In genomic region chr2:238106698-238107524, GRCh38 we compare ENCODE assay signal across 1 cellular context.
TF ChIP-seq lines count a peak whose summit lies in the region.

No MANE protein-coding gene starts in this region.

TF ChIP-seq in H1, 55 proteins besides CTCF, POLR2A, EP300 and RAD21:
- TF ChIP-seq TBP (IDR thresholded peaks at IDR 0.05; ENCODE audit: low read depth, low read length), result no peak
- TF ChIP-seq EGR1 (IDR thresholded peaks at IDR 0.05; ENCODE audit: borderline replicate concordance, low read depth, low read length), result no peak
- no peak for TF ChIP-seq BACH1 (IDR thresholded peaks at IDR 0.05; ENCODE audit: low read length)
- TF ChIP-seq FOSL1 (IDR thresholded peaks at IDR 0.05; ENCODE audit: insufficient read depth, low read depth, low read length), result no peak
- no peak for TF ChIP-seq MAFK (IDR thresholded peaks at IDR 0.05; ENCODE audit: low read depth, low read length)
- TF ChIP-seq CHD2 (IDR thresholded peaks at IDR 0.05; ENCODE audit: low read length), result no peak
- TF ChIP-seq CHD7 (IDR thresholded peaks at IDR 0.05; ENCODE audit: insufficient replicate concordance, low read length), result no peak
- no peak; the same call in 1 of the 2 replicates for TF ChIP-seq GABPA (IDR thresholded peaks at IDR 0.05; ENCODE audit: borderline replicate concordance, insufficient read depth, low read length)
- TF ChIP-seq TCF12 (IDR thresholded peaks at IDR 0.05; ENCODE audit: low read depth, low read length), result no peak
- TF ChIP-seq HDAC6 (IDR thresholded peaks at IDR 0.05; ENCODE audit: low read depth, low read length), result no peak
- no peak for TF ChIP-seq POU5F1 (IDR thresholded peaks at IDR 0.05; ENCODE audit: low read depth, low read length)
- no peak for TF ChIP-seq CREB1 (IDR thresholded peaks at IDR 0.05)
- no peak for TF ChIP-seq TEAD4 (IDR thresholded peaks at IDR 0.05; ENCODE audit: low read depth, low read length)
- TF ChIP-seq USF2 (IDR thresholded peaks at IDR 0.05; ENCODE audit: low read length), result no peak
- no peak for TF ChIP-seq E2F6 (IDR thresholded peaks at IDR 0.05)
- TF ChIP-seq SIN3A (conservative IDR thresholded peaks at IDR 0.05 in 1 of 2, IDR thresholded peaks at IDR 0.05 in 1 of 2; ENCODE audit: low read depth in 1 of 2, low read length in 2 of 2), result no peak
